Comparison of ENCODE assay signal across 8 cellular contexts in genomic region chr13:21670006-21670882, GRCh38. TPM values are rescaled to one million over a fixed set of nuclear protein-coding genes. Genes with fewer than 3 reads are reported as not detected.
DNase-seq lines count a peak whose midpoint lies in the region; ATAC-seq and TF ChIP-seq lines count a peak whose summit lies in the region.

No MANE protein-coding gene starts in this region.

- peaks cover 40% of the 10 kb centered on the region for H3K27me3 Mint-ChIP-seq in activated CD8-positive, alpha-beta memory T cell treated with anti-CD3 and anti-CD28 coated beads, Interleukin-2, amount 10 ng/mL, durations not matched to agents 7 days and 5 days

- H3K36me3 ChIP-seq in mucosa of stomach (ENCODE audit: control insufficient read depth, insufficient read depth, low read length) = no peaks in the 10 kb centered on the region

- peaks cover 1% of the 10 kb centered on the region for H3K36me3 Mint-ChIP-seq in activated CD8-positive, alpha-beta memory T cell treated with anti-CD3 and anti-CD28 coated beads, Interleukin-2, amount 10 ng/mL, durations not matched to agents 7 days and 5 days

- H3K9me3 ChIP-seq in mucosa of stomach (ENCODE audit: control insufficient read depth, low read length) = no peaks in the 10 kb centered on the region

- CTCF ChIA-PET in activated CD8-positive, alpha-beta memory T cell treated with anti-CD3 and anti-CD28 coated beads, Interleukin-2, amount 10 ng/mL, durations not matched to agents 7 days and 5 days (lab: Charles Lee) = interaction anchor here (0.6 to 4.7 kb wide), 4 partner anchors 23 to 451 kb away, joined by 3 to 37 read pairs (median 5); partner anchors contain the start of gene MICU2

- no peak for TF ChIP-seq CTCF in epithelial cell of esophagus (IDR thresholded peaks at IDR 0.05; ENCODE audit: insufficient read depth, low read depth, low read length, missing control alignments)

- peak overlapping the region; percentile 79 for H3K4me3 Mint-ChIP-seq in activated CD8-positive, alpha-beta memory T cell treated with anti-CD3 and anti-CD28 coated beads, Interleukin-2, amount 10 ng/mL, durations not matched to agents 7 days and 5 days

- peak overlapping the region; percentile 76 for H3K27ac Mint-ChIP-seq in activated CD8-positive, alpha-beta memory T cell treated with anti-CD3 and anti-CD28 coated beads, Interleukin-2, amount 10 ng/mL, durations not matched to agents 7 days and 5 days

- peak overlapping the region; percentile 61 for H3K4me3 ChIP-seq in epithelial cell of esophagus (ENCODE audit: low read length)
- peak overlapping the region; percentile 80 for H3K4me3 ChIP-seq in mucosa of stomach (ENCODE audit: low read length)

- H3K4me1 Mint-ChIP-seq in activated CD8-positive, alpha-beta memory T cell treated with anti-CD3 and anti-CD28 coated beads, Interleukin-2, amount 10 ng/mL, durations not matched to agents 7 days and 5 days = peaks cover 41% of the 10 kb centered on the region

- peak overlapping the region; percentile 55 for H3K9ac ChIP-seq in mucosa of stomach (ENCODE audit: low read length)

- H3K27me3 ChIP-seq in mucosa of stomach (ENCODE audit: control insufficient read depth, insufficient read depth, low read length) = peaks cover 66% of the 10 kb centered on the region

- DNase-seq in NOMO-1 (lab: John Stamatoyannopoulos, UW; ENCODE audit: unreplicated experiment in 2 of 2) (peak; percentile 40 to 67), NOMO-1 treated with dmso at 0.1 percent for 144 hours (lab: John Stamatoyannopoulos, UW; ENCODE audit: unreplicated experiment) (no peak), NCI-H446 (lab: John Stamatoyannopoulos, UW) (peak; percentile 37 to 64), epithelial cell of esophagus (ENCODE audit: low read depth) (peak; percentile 58), superior temporal gyrus (ENCODE audit: extremely low spot score) (peak; percentile 40)
- DNase-seq in activated CD8-positive, alpha-beta memory T cell treated with anti-CD3 and anti-CD28 coated beads, Interleukin-2, amount 10 ng/mL, durations not matched to agents 7 days and 5 days = peak; percentile 79

- peak; percentile 34 for ATAC-seq in HG02885 (IDR thresholded peaks at IDR 0.05; ENCODE audit: poor library complexity, unreplicated experiment)
- ATAC-seq in activated CD8-positive, alpha-beta memory T cell treated with anti-CD3 and anti-CD28 coated beads, Interleukin-2, amount 10 ng/mL, durations not matched to agents 7 days and 5 days = peak; percentile 52

- H3K4me1 ChIP-seq in mucosa of stomach (ENCODE audit: control insufficient read depth, insufficient read depth, low read length) = peaks cover 35% of the 10 kb centered on the region

- no peaks in the 10 kb centered on the region for H3K9me3 Mint-ChIP-seq in activated CD8-positive, alpha-beta memory T cell treated with anti-CD3 and anti-CD28 coated beads, Interleukin-2, amount 10 ng/mL, durations not matched to agents 7 days and 5 days (ENCODE audit: low read depth)

RNA-seq across cellular contexts. Expression of gene FGF9, which starts 0.6 kb away (rescaled TPM):
- total RNA-seq in activated CD8-positive, alpha-beta memory T cell treated with anti-CD3 and anti-CD28 coated beads, Interleukin-2, amount 10 ng/mL, durations not matched to agents 7 days and 5 days = under 1 TPM; 0.89 to 0.99 TPM
